In the genomic region with DNA sequence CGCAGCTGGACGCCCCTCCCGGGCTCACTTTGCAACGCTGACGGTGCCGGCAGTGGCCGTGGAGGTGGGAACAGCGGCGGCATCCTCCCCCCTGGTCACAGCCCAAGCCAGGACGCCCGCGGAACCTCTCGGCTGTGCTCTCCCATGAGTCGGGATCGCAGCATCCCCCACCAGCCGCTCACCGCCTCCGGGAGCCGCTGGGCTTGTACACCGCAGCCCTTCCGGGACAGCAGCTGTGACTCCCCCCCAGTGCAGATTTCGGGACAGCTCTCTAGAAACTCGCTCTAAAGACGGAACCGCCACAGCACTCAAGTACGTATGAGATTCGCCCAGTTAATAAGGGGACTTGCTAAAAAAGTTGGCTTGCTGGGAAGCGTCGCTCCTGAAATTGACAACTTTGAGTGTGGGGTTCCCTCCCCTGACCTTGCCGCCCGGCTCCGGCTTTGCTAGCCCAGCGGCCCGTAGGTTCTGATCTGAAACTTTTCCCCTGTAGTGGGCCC, we compare ENCODE assay signal across 8 cellular contexts. TPM values are rescaled to one million over a fixed set of nuclear protein-coding genes. Genes with fewer than 3 reads are reported as not detected.
DNase-seq lines count a peak whose midpoint lies in the region; ATAC-seq lines count a peak whose summit lies in the region.

No MANE protein-coding gene starts in this region.

- no peaks in the 10 kb centered on the region for H3K36me3 ChIP-seq in rectal smooth muscle tissue (ENCODE audit: control insufficient read depth, insufficient read depth, low read length)

- DNase-seq in Right ventricle myocardium superior = no peak
- no peak for DNase-seq in cardiac septum (ENCODE audit: low spot score)
- peak; percentile 55 for DNase-seq in UCSD-AML1 (lab: John Stamatoyannopoulos, UW; ENCODE audit: unreplicated experiment)
- DNase-seq in germinal center (ENCODE audit: low spot score) = peak; percentile 39
- no peak for DNase-seq in NCI-H2081 treated with DMSO at 0.1 percent for 48 hours (lab: John Stamatoyannopoulos, UW)
- DNase-seq in putamen (ENCODE audit: low spot score) = no peak

- H3K4me3 ChIP-seq in rectal smooth muscle tissue (ENCODE audit: low read length) = peak overlapping the region; percentile 95

- peaks cover 17% of the 10 kb centered on the region for H3K4me1 ChIP-seq in rectal smooth muscle tissue (ENCODE audit: control insufficient read depth, insufficient read depth, low read length)

- intact Hi-C loops in Right ventricle myocardium superior (cut with DNase I) = loop anchor here (10.0 kb wide), 2 partner anchors 73 to 467 kb away; no protein-coding TSS in a partner anchor
- intact Hi-C loops in cardiac septum (cut with DNase I) = loop anchor here (5.0 to 10.0 kb wide), 2 partner anchors 260 to 603 kb away; partner anchors contain the start of gene MSANTD3

- peak overlapping the region; percentile 90 for H3K9ac ChIP-seq in rectal smooth muscle tissue (ENCODE audit: low read length)

- peaks cover 14% of the 10 kb centered on the region for H3K27me3 ChIP-seq in rectal smooth muscle tissue (ENCODE audit: control insufficient read depth, insufficient read depth, low read length)

- peak; percentile 0 for ATAC-seq in Right ventricle myocardium superior (ENCODE audit: poor library complexity)
- no peak for ATAC-seq in GM21786 (IDR thresholded peaks at IDR 0.05; ENCODE audit: unreplicated experiment)

- peak overlapping the region; percentile 95 for H3K27ac ChIP-seq in rectal smooth muscle tissue (ENCODE audit: low read depth, low read length)

RNA-seq across cellular contexts. Expression of gene NR4A3, which starts 0.5 kb away (rescaled TPM):
- total RNA-seq in Right ventricle myocardium superior = 3.7 TPM
- total RNA-seq in cardiac septum = 22.4 TPM

Comparison
In these comparisons a context has a peak if more than half of its experiments do, and no peak if none do; other contexts are left out.
1. DNase-seq: peak in UCSD-AML1 (single experiment) and germinal center (single experiment); none in Right ventricle myocardium superior (single experiment), cardiac septum (single experiment), NCI-H2081 treated with DMSO at 0.1 percent for 48 hours (single experiment) and putamen (single experiment).